25 cellular contexts compared by ENCODE assay signal in the genomic region with DNA sequence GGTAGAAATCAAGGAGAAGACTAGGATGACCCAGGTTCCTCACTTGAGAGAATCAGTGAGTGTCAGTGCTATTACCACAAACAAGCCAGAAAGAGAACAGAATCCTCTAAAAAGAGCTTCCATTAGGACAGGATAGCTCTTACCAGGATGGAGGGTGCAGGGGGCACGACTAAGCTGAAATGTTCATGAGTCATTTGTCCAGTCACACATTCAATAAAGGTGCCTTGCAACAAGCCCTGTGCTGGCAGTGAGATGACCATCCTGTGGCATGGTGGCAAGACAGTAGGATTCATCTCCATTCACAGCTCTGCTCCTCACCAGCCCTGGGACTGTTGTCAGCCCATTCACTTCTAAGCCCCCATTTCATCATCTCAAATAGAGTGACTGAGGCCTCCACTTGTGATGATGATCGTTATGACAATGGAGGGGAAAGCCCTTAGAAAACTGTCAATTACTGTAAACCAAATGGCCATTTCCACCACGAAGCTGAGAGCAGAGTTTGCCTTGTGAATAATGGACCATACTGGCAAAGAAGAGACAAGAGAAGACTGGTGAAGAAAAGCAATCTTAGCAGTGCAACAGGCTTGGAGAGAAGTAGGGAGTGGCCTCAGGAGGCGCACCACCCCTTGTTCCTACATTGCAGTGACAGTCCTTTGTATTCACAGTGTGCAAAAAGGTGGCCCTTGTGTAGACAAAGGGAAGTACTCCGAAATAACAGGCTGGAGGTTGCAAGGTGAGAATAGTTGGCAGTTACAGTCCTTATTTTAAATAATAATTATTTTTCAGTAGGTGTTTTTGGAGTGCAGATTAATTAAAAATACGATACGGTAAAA. TPM values are rescaled to one million over a fixed set of nuclear protein-coding genes. Genes with fewer than 3 reads are reported as not detected.
"Had no signal": no experiment of that assay in that cellular context is flagged by ENCODE, and none has a peak within 500 bp of the region (broad histone marks: within the 10 kb centered on the region; RNA-seq: fewer than 3 reads in every experiment).

No MANE protein-coding gene starts in this region.

- FAIRE-seq: endothelial cell of umbilical vein had no signal

- H3K27ac ChIP-seq: coronary artery, heart right ventricle, left lung, lower lobe of right lung, right lobe of liver, upper lobe of left lung had no signal

- H3K4me3 ChIP-seq: coronary artery, heart right ventricle, left lung, lower lobe of right lung, right lobe of liver, upper lobe of left lung had no signal

- ATAC-seq: activated T-cell treated with anti-CD3 and anti-CD28 coated beads, Interleukin-2, amount 50 U/mL, for 72 hours; effector memory CD8-positive, alpha-beta T cell; heart right ventricle; left lung; lower lobe of right lung; natural killer cell treated with Interleukin-12 subunit alpha and Interleukin-12 subunit beta and Interleukin-15 and Interleukin-18, amount 100 ng/mL, for 72 hours; right lobe of liver had no signal

- H3K4me1 ChIP-seq: heart right ventricle, left lung, lower lobe of right lung, right lobe of liver, upper lobe of left lung had no signal

- H3K27me3 ChIP-seq: heart right ventricle, right lobe of liver, upper lobe of left lung had no signal

- H3K9me3 ChIP-seq: heart right ventricle, left lung, lower lobe of right lung, right lobe of liver, upper lobe of left lung had no signal

- DNase-seq: activated CD4-positive, alpha-beta T cell treated with anti-CD3 and anti-CD28 coated beads for 4 hours; activated CD4-positive, alpha-beta T cell treated with anti-CD3 and anti-CD28 coated beads, Interleukin-2, amount 50 U/mL, for 4 hours; activated CD4-positive, CD25-positive, alpha-beta regulatory T cell; activated effector memory CD4-positive, alpha-beta T cell treated with Interleukin-2 at 50 U/mL for 16 hours; activated naive CD4-positive, alpha-beta T cell treated with Interleukin-2 at 50 U/mL for 16 hours; activated T-cell treated with anti-CD3 and anti-CD28 coated beads for 4 hours; activated T-cell treated with anti-CD3 and anti-CD28 coated beads, Interleukin-2, amount 50 U/mL, for 72 hours; anterior cingulate cortex; cerebellar nuclear complex; effector memory CD8-positive, alpha-beta T cell; foreskin melanocyte; heart right ventricle; left lung; lower lobe of right lung; mesendoderm; right lobe of liver; stimulated activated CD4-positive, alpha-beta T cell treated with anti-CD3 and anti-CD28 coated beads, Interleukin-2, amount 100 ng/mL, for 48 hours; stimulated activated naive CD4-positive, alpha-beta T cell treated with Interleukin-2 at 50 U/mL for 16 hours; upper lobe of left lung had no signal

- H3K36me3 ChIP-seq: heart right ventricle, left lung, lower lobe of right lung, right lobe of liver, upper lobe of left lung had no signal

RNA-seq across cellular contexts. Expression of a gene that starts 9.0 kb away (rescaled TPM):
- total RNA-seq: activated T-cell treated with anti-CD3 and anti-CD28 coated beads, Interleukin-2, amount 50 U/mL, for 72 hours; glomerular endothelial cell; natural killer cell treated with Interleukin-12 subunit alpha and Interleukin-12 subunit beta and Interleukin-15 and Interleukin-18, amount 100 ng/mL, for 72 hours; osteoblast; T-helper 1 cell treated with Interleukin-12 subunit alpha and Interleukin-12 subunit beta and Interleukin-4 antibody, amounts not matched to agents 30 ng/mL and 1 ng/mL, for 36 hours had no signal
